26 cellular contexts compared by ENCODE assay signal in genomic region chr4:74630551-74630950, GRCh38.
"Had no signal": no experiment of that assay in that cellular context is flagged by ENCODE, and none has a peak within 500 bp of the region (broad histone marks: within the 10 kb centered on the region; RNA-seq: fewer than 3 reads in every experiment).

No MANE protein-coding gene starts in this region.

- H3K27ac Mint-ChIP-seq: natural killer cell; stimulated activated naive B cell treated with anti-CD40 and anti-IgM and Interleukin-4, amounts not matched to agents 10 μg/mL and 1 μg/mL and 100 μg/mL, for 72 hours; stimulated activated naive CD8-positive, alpha-beta T cell treated with anti-CD3 and anti-CD28 coated beads, Interleukin-15, Interleukin-2, amounts not matched to agents 100 ng/mL and 50 ng/mL, for 24 hours had no signal

- ATAC-seq: heart right ventricle; left lobe of liver; natural killer cell; psoas muscle; right cardiac atrium; stimulated activated naive B cell treated with anti-CD40 and anti-IgM and Interleukin-4, amounts not matched to agents 10 μg/mL and 1 μg/mL and 100 μg/mL, for 72 hours had no signal

- H3K36me3 ChIP-seq: colonic mucosa, esophagus squamous epithelium, heart right ventricle, ovary, spleen, thoracic aorta, tibial nerve, upper lobe of left lung had no signal

- FAIRE-seq: kidney, urothelium cell line had no signal

- H3K4me3 Mint-ChIP-seq: natural killer cell; stimulated activated naive B cell treated with anti-CD40 and anti-IgM and Interleukin-4, amounts not matched to agents 10 μg/mL and 1 μg/mL and 100 μg/mL, for 72 hours; stimulated activated naive CD8-positive, alpha-beta T cell treated with anti-CD3 and anti-CD28 coated beads, Interleukin-15, Interleukin-2, amounts not matched to agents 100 ng/mL and 50 ng/mL, for 24 hours had no signal

- H3K27ac ChIP-seq: colonic mucosa, esophagus squamous epithelium, heart right ventricle, ovary, psoas muscle, skin epidermis, spleen, thoracic aorta, tibial nerve, upper lobe of left lung had no signal

- H3K9me3 ChIP-seq: colonic mucosa, esophagus squamous epithelium, heart right ventricle, ovary, psoas muscle, spleen, thoracic aorta, tibial nerve, upper lobe of left lung had no signal

- H3K36me3 Mint-ChIP-seq: natural killer cell; stimulated activated naive B cell treated with anti-CD40 and anti-IgM and Interleukin-4, amounts not matched to agents 10 μg/mL and 1 μg/mL and 100 μg/mL, for 72 hours had no signal

- H3K4me3 ChIP-seq: colonic mucosa, esophagus squamous epithelium, heart right ventricle, ovary, psoas muscle, skin epidermis, spleen, thoracic aorta, tibial nerve, upper lobe of left lung had no signal

- H3K4me1 ChIP-seq: colonic mucosa, psoas muscle had no signal

- H3K9me3 Mint-ChIP-seq: natural killer cell; stimulated activated naive B cell treated with anti-CD40 and anti-IgM and Interleukin-4, amounts not matched to agents 10 μg/mL and 1 μg/mL and 100 μg/mL, for 72 hours; stimulated activated naive CD8-positive, alpha-beta T cell treated with anti-CD3 and anti-CD28 coated beads, Interleukin-15, Interleukin-2, amounts not matched to agents 100 ng/mL and 50 ng/mL, for 24 hours had no signal

- DNase-seq: colonic mucosa; dermis blood vessel endothelial cell; effector memory CD4-positive, alpha-beta T cell; erythroblast; esophagus squamous epithelium; foreskin melanocyte; glutamatergic neuron; heart right ventricle; kidney; mesendoderm; natural killer cell; occipital lobe; ovary; posterior cingulate gyrus; psoas muscle; right cardiac atrium; spleen; stimulated activated CD4-positive, alpha-beta T cell treated with anti-CD3 and anti-CD28 coated beads, Interleukin-2, amount 100 ng/mL, for 48 hours; stimulated activated naive B cell treated with anti-CD40 and anti-IgM and Interleukin-4, amounts not matched to agents 10 μg/mL and 1 μg/mL and 100 μg/mL, for 72 hours; upper lobe of left lung had no signal

- H3K27me3 ChIP-seq: colonic mucosa, esophagus squamous epithelium, heart right ventricle, ovary, tibial nerve, upper lobe of left lung had no signal
